ENCODE assay signal across 9 cellular contexts in the genomic region with DNA sequence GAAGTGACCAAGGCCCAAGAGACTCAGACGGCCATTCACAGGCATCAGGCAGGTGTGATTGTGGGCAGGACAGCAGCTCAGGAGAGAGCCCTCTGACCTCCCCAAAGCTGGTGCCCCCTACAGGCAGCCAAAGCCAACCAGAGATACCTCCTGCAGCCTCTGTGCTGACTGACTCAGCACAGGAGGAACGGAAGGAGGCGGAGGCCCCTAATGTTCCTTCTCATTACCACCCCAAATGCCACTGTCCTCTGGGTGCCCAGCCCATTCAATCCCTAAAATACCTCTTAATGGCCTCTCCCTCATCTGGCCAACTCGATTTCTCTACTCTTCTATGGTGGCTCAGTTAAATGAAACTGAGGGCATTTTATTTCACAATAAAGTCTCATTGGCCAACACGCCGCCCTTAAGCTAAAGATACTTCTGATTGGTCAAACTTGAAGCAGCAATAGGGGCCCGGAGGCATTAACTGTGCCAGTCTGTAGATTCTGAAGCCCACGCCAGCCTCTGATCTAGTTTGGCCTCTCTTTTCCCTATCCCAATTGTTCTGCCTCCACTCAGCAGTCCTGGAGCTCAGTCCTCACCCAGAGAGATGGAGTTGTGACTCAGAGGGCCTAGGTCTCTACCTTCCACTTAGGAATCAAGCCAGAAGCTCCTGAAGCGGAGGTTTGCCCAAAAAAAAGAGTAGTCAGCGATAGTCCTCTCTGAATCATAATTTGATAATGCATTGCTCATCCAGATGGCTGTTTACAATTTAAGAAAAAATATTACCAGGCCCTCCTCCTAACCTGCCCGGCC. TPM values are rescaled to one million over a fixed set of nuclear protein-coding genes. Genes with fewer than 3 reads are reported as not detected.
DNase-seq lines count a peak whose midpoint lies in the region; ATAC-seq, FAIRE-seq and TF ChIP-seq lines count a peak whose summit lies in the region.
"Had no signal": no experiment of that assay in that cellular context is flagged by ENCODE, and none has a peak within 500 bp of the region (broad histone marks: within the 10 kb centered on the region; RNA-seq: fewer than 3 reads in every experiment).

No MANE protein-coding gene starts in this region.

- peak overlapping the region; percentile 94 for H3K27ac ChIP-seq in CD4-positive, alpha-beta T cell (ENCODE audit: low read depth, low read length)
- H3K27ac ChIP-seq in K562 (ENCODE audit: extremely low read depth, low read depth, low read length): peak overlapping the region; percentile 95

- peak overlapping the region; percentile 83 for H3K4me3 ChIP-seq in K562

- TF ChIP-seq POLR2A in K562 (conservative IDR thresholded peaks at IDR 0.05): 0 out of 2 replicates have a peak, but pooled peaks have one; percentile 38

- H3K36me3 Mint-ChIP-seq in CD4-positive, alpha-beta T cell (ENCODE audit: low read depth): peaks cover 56% of the 10 kb centered on the region

- CTCF ChIA-PET in CD4-positive, alpha-beta T cell (lab: Charles Lee): interaction anchor here (0.5 to 3.8 kb wide), 9 partner anchors 9 to 536 kb away, joined by 3 to 53 read pairs (median 5); partner anchors contain the start of genes AGBL3 and TMEM140
- CTCF ChIA-PET in K562 (lab: Yijun Ruan, JAX; ENCODE audit: low intra/inter-chr PET ratio): interaction anchor here (0.6 to 0.8 kb wide), 2 partner anchors 183 to 294 kb away, joined by 4 to 5 read pairs; partner anchors contain the start of gene AGBL3

- TF ChIP-seq EP300 in K562 (IDR thresholded peaks at IDR 0.05; ENCODE audit: low read length): peak; percentile 40; the same call in 1 of the 2 replicates

- peak; percentile 31 for ATAC-seq in CD4-positive, alpha-beta T cell (ENCODE audit: poor library complexity)
- ATAC-seq in GM19035 (IDR thresholded peaks at IDR 0.05; ENCODE audit: unreplicated experiment) (peak; percentile 45), HG03342 (IDR thresholded peaks at IDR 0.05; ENCODE audit: unreplicated experiment) (peak; percentile 40), K562 (peak; percentile 74), left colon (peak; percentile 27)

- H3K9me3 Mint-ChIP-seq in CD4-positive, alpha-beta T cell: no peaks in the 10 kb centered on the region

- intact Hi-C loops in CD4-positive, alpha-beta T cell (cut with DNase I, micrococcal nuclease): loop anchor here (2.0 to 10.0 kb wide), 6 partner anchors 43 to 715 kb away; partner anchors contain the start of genes WDR91 (in 2 of the 2), AGBL3 (in 1 of the 2), AKR1B1 (in 1 of the 2) and BPGM (in 1 of the 2)
- intact Hi-C loops in K562 (cut with micrococcal nuclease): loop anchor here (1.0 kb wide), 1 partner anchor 183 kb away; the partner anchor contains the start of gene AGBL3
- intact Hi-C loops in left colon (cut with DNase I, micrococcal nuclease): loop anchor here in 1 of 2 donors (5.0 kb wide), 1 partner anchor 177 kb away; no protein-coding TSS in a partner anchor

- H2AFZ ChIP-seq in K562 (ENCODE audit: low read depth, low read length): 0 out of 2 replicates have a peak overlapping the region, but pooled peaks have one; percentile 93

- H3K9ac ChIP-seq in K562 (ENCODE audit: insufficient read depth in 1 of 2, low read depth in 2 of 2, low read length in 2 of 2): peak overlapping the region; percentile 96 to 100

- peaks cover 46% of the 10 kb centered on the region for H3K36me3 ChIP-seq in K562 (ENCODE audit: control insufficient read depth, insufficient read depth, low read length)

- 26% methylated on average over 11 of the region's 11 CpGs for WGBS in K562 (ENCODE audit: insufficient coverage, low coverage, missing lambda C conversion rate)

- H3K27me3 ChIP-seq in CD4-positive, alpha-beta T cell (ENCODE audit: control insufficient read depth, insufficient read depth, low read length): no peaks in the 10 kb centered on the region
- no peaks in the 10 kb centered on the region for H3K27me3 ChIP-seq in K562 (ENCODE audit: control insufficient read depth in 2 of 2, insufficient read depth in 2 of 2, low read length in 2 of 2)

- H3K9me1 ChIP-seq in K562 (ENCODE audit: control insufficient read depth, insufficient read depth, low read length): no peaks in the 10 kb centered on the region

- peaks cover 15 to 30% of the 10 kb centered on the region in 2 experiments; a peak in 4 of 5 replicates for H3K4me1 ChIP-seq in K562 (replicated peaks in 1 of 2; ENCODE audit: control insufficient read depth in 2 of 2, insufficient read depth in 2 of 2, low read length in 2 of 2)

- peak in 1 of 2 experiments; percentile 71; a peak in 3 of 4 replicates for TF ChIP-seq RAD21 in K562 (CRISPR knock-in tag; conservative IDR thresholded peaks at IDR 0.05 in 1 of 2, IDR thresholded peaks at IDR 0.05 in 1 of 2)

- TSS peak; percentile 54 for BruUV-seq in K562 (replicated peaks; lab: Mats Ljungman, UMichigan)

- H3K4me1 Mint-ChIP-seq in CD4-positive, alpha-beta T cell (ENCODE audit: low read depth): peaks cover 48% of the 10 kb centered on the region

- FAIRE-seq in K562 (lab: Jason Lieb, UNC): peak; percentile 81
- FAIRE-seq: endometrium had no signal

- POLR2A ChIA-PET in CD4-positive, alpha-beta T cell (lab: Charles Lee): interaction anchor here (0.8 to 4.2 kb wide), 12 partner anchors 9 to 523 kb away, joined by 3 to 111 read pairs (median 4); partner anchors contain the start of genes AGBL3, BPGM, TMEM140 and WDR91
- POLR2A ChIA-PET in K562 (lab: Yijun Ruan, JAX): interaction anchor here (0.6 to 1.5 kb wide), 7 partner anchors 9 to 232 kb away, joined by 3 to 11 read pairs (median 3); partner anchors contain the start of genes TMEM140 and WDR91

- no peak for TF ChIP-seq CTCF in CD4-positive, alpha-beta T cell (IDR thresholded peaks at IDR 0.05)
- TF ChIP-seq CTCF in K562 (IDR thresholded peaks at IDR 0.05 in 2 of 3, conservative IDR thresholded peaks at IDR 0.05 in 1 of 3; ENCODE audit: insufficient read depth in 2 of 3, low read depth in 1 of 3, low read length in 3 of 3): peak; percentile 78 to 87 (median 80)

- in situ Hi-C loops in K562 (cut with MboI): no loop called here

- H3K4me3 Mint-ChIP-seq in CD4-positive, alpha-beta T cell: peak overlapping the region; percentile 91

- peak overlapping the region; percentile 88 for H3K4me2 ChIP-seq in K562 (ENCODE audit: insufficient read depth, low read length)

- peak overlapping the region; percentile 94 for H3K27ac Mint-ChIP-seq in CD4-positive, alpha-beta T cell

- H4K20me1 ChIP-seq in K562 (replicated peaks; ENCODE audit: control insufficient read depth, insufficient read depth, low read length): 0 out of 2 replicates have a peak, but pooled peaks cover 5% of the 10 kb centered on the region

- peak in 8 of 10 experiments; percentile 33 to 60 (median 45) for DNase-seq in CD4-positive, alpha-beta T cell
- peak; percentile 52 for DNase-seq in SKM-1 (lab: John Stamatoyannopoulos, UW; ENCODE audit: unreplicated experiment)
- peak; percentile 78 to 89 (median 82) for DNase-seq in K562 (ENCODE audit: extremely low read depth in 1 of 4, low spot score in 3 of 4)
- peak; percentile 62 to 64 for DNase-seq in left colon
- DNase-seq in stimulated activated CD8-positive, alpha-beta memory T cell treated with anti-CD3 and anti-CD28 coated beads, Interleukin-4, amount 100 ng/mL, for 24 hours (ENCODE audit: low read depth): peak; percentile 45
- DNase-seq in NCI-H774 (lab: John Stamatoyannopoulos, UW): no peak

- no peaks in the 10 kb centered on the region for H3K9me3 ChIP-seq in CD4-positive, alpha-beta T cell (ENCODE audit: control insufficient read depth, low read length)
- H3K9me3 ChIP-seq in K562 (replicated peaks; ENCODE audit: control insufficient read depth, insufficient read depth, low read depth, low read length): 0 out of 2 replicates have a peak, but pooled peaks cover 2% of the 10 kb centered on the region

- H3K27me3 Mint-ChIP-seq in CD4-positive, alpha-beta T cell: no peaks in the 10 kb centered on the region

- peaks cover 33% of the 10 kb centered on the region for H3K79me2 ChIP-seq in K562 (ENCODE audit: control insufficient read depth, insufficient read depth, low read length)

RNA-seq across cellular contexts. Expression of gene CYREN, which starts 1.2 kb away (rescaled TPM):
- 10 to 100 TPM; 14.0 to 15.8 TPM for total RNA-seq in CD4-positive, alpha-beta T cell
- 74.7 and 156 TPM in 2 replicates for total RNA-seq in K562 (2011; cell fraction: chromatin; rRNA removed; ENCODE audit: low replicate concordance)
- 93.6 and 122 TPM in 2 replicates for total RNA-seq in K562 (2011; cell fraction: nucleolus; rRNA removed)
- total RNA-seq in K562 (2011; cell fraction: nucleoplasm; rRNA removed): 99.6 and 104 TPM in 2 replicates
- total RNA-seq in K562 (2014; rRNA removed) (108 and 116 TPM in 2 replicates), K562 (2014; rRNA removed; fragmentation: Illumina TruSeq; extraction: Trizol) (73.8 and 79.8 TPM in 2 replicates), K562 (2015; rRNA removed; fragmentation: Illumina TruSeq; extraction: Trizol) (94.7 and 97.3 TPM in 2 replicates), K562 (2021) (93.9 and 102 TPM in 2 replicates), left colon (10 to 100 TPM; 32.8 to 44.6 TPM)
- polyA plus RNA-seq in K562 (2011; rRNA removed) (70.3 and 76.7 TPM in 2 replicates), K562 (2014; fragmentation: Illumina TruSeq; extraction: Trizol) (88.8 and 93.4 TPM in 2 replicates), K562 (2014; fragmentation: Nextera tagmentation; extraction: Ambion mirVana) (10 to 100 TPM; 13.9 to 25.5 TPM), K562 (2014; rRNA removed) (87.2 and 91.9 TPM in 2 replicates)
- polyA plus RNA-seq in K562 (2011; cell fraction: cytosol; rRNA removed): 64.8 and 71.7 TPM in 2 replicates
- polyA plus RNA-seq in K562 (2011; cell fraction: nucleus; rRNA removed): 63.9 and 68.6 TPM in 2 replicates
- polyA plus RNA-seq in K562 (2012): 76.0 and 88.6 TPM in 2 replicates
- polyA minus RNA-seq in K562 (2011; rRNA and poly(A)+ RNA removed): 91.4 and 96.8 TPM in 2 replicates
- 41.0 and 42.8 TPM in 2 replicates for polyA minus RNA-seq in K562 (2011; cell fraction: cytosol; rRNA and poly(A)+ RNA removed)
- polyA minus RNA-seq in K562 (2011; cell fraction: nucleus; rRNA and poly(A)+ RNA removed): 68.5 and 107 TPM in 2 replicates

RNA-seq across cellular contexts. Expression of gene TMEM140, which starts 21.5 kb away (rescaled TPM):
- total RNA-seq in CD4-positive, alpha-beta T cell: 10 to 100 TPM; 27.7 to 32.2 TPM
- total RNA-seq in K562 (2011; cell fraction: chromatin; rRNA removed; ENCODE audit: low replicate concordance): 0.37 and 0.60 TPM in 2 replicates
- 0.17 and 0.39 TPM in 2 replicates for total RNA-seq in K562 (2011; cell fraction: nucleolus; rRNA removed)
- total RNA-seq in K562 (2011; cell fraction: nucleoplasm; rRNA removed): not detected in 2 replicates
- total RNA-seq in K562 (2014; rRNA removed) (0.23 and 0.24 TPM in 2 replicates), K562 (2014; rRNA removed; fragmentation: Illumina TruSeq; extraction: Trizol) (0.15 and 0.22 TPM in 2 replicates), K562 (2015; rRNA removed; fragmentation: Illumina TruSeq; extraction: Trizol) (0.19 and 0.36 TPM in 2 replicates), K562 (2021) (0.29 and 0.33 TPM in 2 replicates), left colon (10 to 100 TPM in 1 of 2 donors, 1 to 10 TPM in 1; 7.4 to 18.3 TPM)
- polyA plus RNA-seq in K562 (2011; rRNA removed) (0.03 TPM in 1 of 2 replicates, not detected in the other), K562 (2014; fragmentation: Illumina TruSeq; extraction: Trizol) (0.15 and 0.19 TPM in 2 replicates), K562 (2014; fragmentation: Nextera tagmentation; extraction: Ambion mirVana) (under 1 TPM; 0.35 to 0.82 TPM), K562 (2014; rRNA removed) (0.11 TPM in 1 of 2 replicates, not detected in the other)
- polyA plus RNA-seq in K562 (2011; cell fraction: cytosol; rRNA removed): 0.04 TPM in 1 of 2 replicates, not detected in the other
- polyA plus RNA-seq in K562 (2011; cell fraction: nucleus; rRNA removed): not detected in 2 replicates
- polyA plus RNA-seq in K562 (2012): 12.5 and 24.1 TPM in 2 replicates
- polyA minus RNA-seq in K562 (2011; rRNA and poly(A)+ RNA removed): 0.35 TPM in 1 of 2 replicates, not detected in the other
- polyA minus RNA-seq in K562 (2011; cell fraction: cytosol; rRNA and poly(A)+ RNA removed): not detected in 2 replicates
- 0.40 TPM in 1 of 2 replicates, not detected in the other for polyA minus RNA-seq in K562 (2011; cell fraction: nucleus; rRNA and poly(A)+ RNA removed)

RNA-seq across cellular contexts. Expression of gene WDR91, which starts 42.0 kb away (rescaled TPM):
- total RNA-seq in CD4-positive, alpha-beta T cell: 10 to 100 TPM; 39.9 to 41.7 TPM
- 28.4 and 48.4 TPM in 2 replicates for total RNA-seq in K562 (2011; cell fraction: chromatin; rRNA removed; ENCODE audit: low replicate concordance)
- total RNA-seq in K562 (2011; cell fraction: nucleolus; rRNA removed): 26.5 and 27.3 TPM in 2 replicates
- 18.5 and 26.3 TPM in 2 replicates for total RNA-seq in K562 (2011; cell fraction: nucleoplasm; rRNA removed)
- 10.1 and 12.0 TPM in 2 replicates for total RNA-seq in K562 (2014; rRNA removed)
- total RNA-seq in K562 (2014; rRNA removed; fragmentation: Illumina TruSeq; extraction: Trizol): 4.9 and 5.8 TPM in 2 replicates
- total RNA-seq in K562 (2015; rRNA removed; fragmentation: Illumina TruSeq; extraction: Trizol): 9.2 and 10.7 TPM in 2 replicates
- total RNA-seq in K562 (2021): 12.1 and 18.2 TPM in 2 replicates
- polyA plus RNA-seq in K562 (2011; rRNA removed): 12.9 and 15.0 TPM in 2 replicates
- polyA plus RNA-seq in K562 (2011; cell fraction: cytosol; rRNA removed): 18.4 and 21.1 TPM in 2 replicates
- 69.8 and 70.6 TPM in 2 replicates for polyA plus RNA-seq in K562 (2011; cell fraction: nucleus; rRNA removed)
- polyA plus RNA-seq in K562 (2012): 8.7 and 11.6 TPM in 2 replicates
- polyA plus RNA-seq in K562 (2014; fragmentation: Illumina TruSeq; extraction: Trizol): 7.7 and 9.8 TPM in 2 replicates
- 1 to 10 TPM; 1.9 to 2.1 TPM for polyA plus RNA-seq in K562 (2014; fragmentation: Nextera tagmentation; extraction: Ambion mirVana)
- 11.9 and 17.4 TPM in 2 replicates for polyA plus RNA-seq in K562 (2014; rRNA removed)
- polyA minus RNA-seq in K562 (2011; rRNA and poly(A)+ RNA removed): 8.4 and 9.3 TPM in 2 replicates
- polyA minus RNA-seq in K562 (2011; cell fraction: cytosol; rRNA and poly(A)+ RNA removed): 8.6 and 9.1 TPM in 2 replicates
- polyA minus RNA-seq in K562 (2011; cell fraction: nucleus; rRNA and poly(A)+ RNA removed): 15.2 and 24.0 TPM in 2 replicates
- 1 to 10 TPM; 6.3 to 8.8 TPM for total RNA-seq in left colon

Comparison
In these comparisons a context has a peak if more than half of its experiments do, and no peak if none do; other contexts are left out.
1. RNA of gene TMEM140, which starts 21.5 kb away (total RNA-seq): 27.7 to 32.2 TPM in CD4-positive, alpha-beta T cell and 7.4 to 18.3 TPM in left colon; 0.15 to 0.60 TPM in K562; every median in the first group is over 4 times any median in the second.
2. Peak in every context shown above with its lines, with median percentiles within 50 percentile points of each other: ATAC-seq.